ENCODE assay signal across 8 cellular contexts in genomic region chr17:2396192-2396567, GRCh38. TPM values are rescaled to one million over a fixed set of nuclear protein-coding genes. Genes with fewer than 3 reads are reported as not detected.
DNase-seq lines count a peak whose midpoint lies in the region; ATAC-seq and TF ChIP-seq lines count a peak whose summit lies in the region.

No MANE protein-coding gene starts in this region.

- H3K27ac ChIP-seq in HCT116 (ENCODE audit: low read depth, low read length) (peak overlapping the region; percentile 97), right cardiac atrium (ENCODE audit: low read length) (peak overlapping the region; percentile 65), spleen (peak overlapping the region; percentile 88 to 100 (median 98))

- POLR2A ChIA-PET in HCT116 (lab: Charles Lee) = interaction anchor here (0.9 to 1.6 kb wide), 2 partner anchors 11 to 13 kb away, joined by 3 read pairs; no protein-coding TSS in a partner anchor
- POLR2A ChIA-PET in WTC11 (lab: Charles Lee) = no interaction called here

- no peaks in the 10 kb centered on the region for H3K36me3 ChIP-seq in HCT116 (ENCODE audit: control insufficient read depth in 1 of 2, insufficient read depth in 2 of 2, low read length in 2 of 2)
- peaks cover 0 to 11% (median 0%) of the 10 kb centered on the region in 6 donors for H3K36me3 ChIP-seq in spleen

- TF ChIP-seq RAD21 in HCT116 (IDR thresholded peaks at IDR 0.05; ENCODE audit: low read depth) = no peak

- WGBS in right cardiac atrium = 36% methylated on average over 7 of the region's 7 CpGs
- WGBS in spleen, 5 donors = 52 to 66% (median 64%) methylated on average over 7 of the region's 7 CpGs

- no peak for DNase-seq in HCT116 (ENCODE audit: low read depth, low spot score)
- DNase-seq in WTC11 (ENCODE audit: low spot score) = no peak
- DNase-seq in right cardiac atrium = no peak
- no peak for DNase-seq in spleen
- no peak for DNase-seq in dermis blood vessel endothelial cell
- no peak for DNase-seq in NCI-H2171 (lab: John Stamatoyannopoulos, UW)
- DNase-seq in Kasumi-1 (lab: John Stamatoyannopoulos, UW) = no peak

- H4K20me1 ChIP-seq in HCT116 (ENCODE audit: insufficient read depth) = no peaks in the 10 kb centered on the region

- H3K4me1 Mint-ChIP-seq in WTC11 = peaks cover 42% of the 10 kb centered on the region

- H3K9me3 ChIP-seq in HCT116 (ENCODE audit: control insufficient read depth in 1 of 2, insufficient read depth in 1 of 2, low read depth in 1 of 2, low read length in 2 of 2) (no peaks in the 10 kb centered on the region), right cardiac atrium (ENCODE audit: control insufficient read depth, low read length) (no peaks in the 10 kb centered on the region), spleen (no peaks in the 10 kb centered on the region)

- CTCF ChIA-PET in HCT116 (lab: Charles Lee) (interaction anchor here (1.0 kb wide), 1 partner anchor 14 kb away, joined by 4 read pairs; no protein-coding TSS in a partner anchor), WTC11 (lab: Charles Lee) (interaction anchor here (0.8 to 5.7 kb wide), 3 partner anchors 11 to 20 kb away, joined by 3 to 57 read pairs (median 9); no protein-coding TSS in a partner anchor)

- peak overlapping the region; percentile 93 for H3K4me2 ChIP-seq in HCT116 (ENCODE audit: low read length)

- no peaks in the 10 kb centered on the region for H3K9me3 Mint-ChIP-seq in WTC11

- H3K9ac ChIP-seq in HCT116 (ENCODE audit: low read length) = peak overlapping the region; percentile 100

- H3K9me2 ChIP-seq in HCT116 (ENCODE audit: insufficient read depth) = no peaks in the 10 kb centered on the region

- H3K36me3 Mint-ChIP-seq in WTC11 = no peaks in the 10 kb centered on the region

- no peak for TF ChIP-seq POLR2A in HCT116 (IDR thresholded peaks at IDR 0.05; ENCODE audit: borderline replicate concordance, extremely low read depth, insufficient read depth, insufficient read length)
- TF ChIP-seq POLR2A in spleen (IDR thresholded peaks at IDR 0.05) = no peak

- no peak for ATAC-seq in HCT116
- ATAC-seq in WTC11 = no peak
- no peak for ATAC-seq in right cardiac atrium
- no peak for ATAC-seq in GM18909 (IDR thresholded peaks at IDR 0.05; ENCODE audit: poor library complexity, unreplicated experiment)

- peak overlapping the region; percentile 95 for H3K4me3 Mint-ChIP-seq in WTC11

- RAD21 ChIA-PET in HCT116 (lab: Charles Lee; ENCODE audit: low non-redundant PET in 1 of 2, low total read pairs in 2 of 2, uncharacterized antibody in 2 of 2, unreplicated experiment in 2 of 2) = no interaction called here

- intact Hi-C loops in HCT116 (cut with micrococcal nuclease) (no loop called here), right cardiac atrium (cut with DNase I) (no loop called here), spleen (cut with DNase I; ENCODE audit: low total_unique reads) (no loop called here)

- H3K4me3 ChIP-seq in HCT116 (replicated peaks in 1 of 2; ENCODE audit: low read depth in 1 of 2, low read length in 2 of 2) = peak overlapping the region; percentile 46 to 59
- H3K4me3 ChIP-seq in right cardiac atrium (ENCODE audit: low read length) = peak overlapping the region; percentile 0
- H3K4me3 ChIP-seq in spleen = peak overlapping the region in 6 of 8 donors; percentile 25 to 99 (median 29)

- no peak for TF ChIP-seq CTCF in HCT116 (IDR thresholded peaks at IDR 0.05 in 2 of 3, conservative IDR thresholded peaks at IDR 0.05 in 1 of 3; ENCODE audit: borderline replicate concordance in 1 of 3, insufficient read depth in 1 of 3, low read depth in 2 of 3, low read length in 2 of 3)
- no peak for TF ChIP-seq CTCF in WTC11 (IDR thresholded peaks at IDR 0.05)
- no peak for TF ChIP-seq CTCF in spleen (IDR thresholded peaks at IDR 0.05 in 8 of 11, conservative IDR thresholded peaks at IDR 0.05 in 3 of 11)

- H3K27me3 ChIP-seq in HCT116 (ENCODE audit: insufficient read depth, low read length) = no peaks in the 10 kb centered on the region
- H3K27me3 ChIP-seq in right cardiac atrium (ENCODE audit: control insufficient read depth, insufficient read depth) = no peaks in the 10 kb centered on the region
- H3K27me3 ChIP-seq in spleen (replicated peaks in 1 of 7) = no peaks in the 10 kb centered on the region

- BruUV-seq in HCT116 (replicated peaks; lab: Mats Ljungman, UMichigan) = TSS peak; percentile 33

- no peaks in the 10 kb centered on the region for H3K27me3 Mint-ChIP-seq in WTC11 (ENCODE audit: low read depth)

- H3K27ac Mint-ChIP-seq in WTC11 = peak overlapping the region; percentile 59

- H2AFZ ChIP-seq in HCT116 (ENCODE audit: low read depth, low read length, poor library complexity, severe bottlenecking) = no peak overlapping the region

- H3K79me2 ChIP-seq in HCT116 (ENCODE audit: insufficient read depth, low read length) = peaks cover 62% of the 10 kb centered on the region

- H3K4me1 ChIP-seq in HCT116 (ENCODE audit: control insufficient read depth in 1 of 2, insufficient read depth in 2 of 2, low read length in 2 of 2) (peaks cover 48 to 86% of the 10 kb centered on the region in 2 experiments), right cardiac atrium (ENCODE audit: control insufficient read depth, insufficient read depth, low read length) (peaks cover 21% of the 10 kb centered on the region), spleen (peaks cover 56 to 76% (median 68%) of the 10 kb centered on the region in 6 donors)

TF ChIP-seq in HCT116, 20 proteins besides CTCF, POLR2A, EP300 and RAD21 (continues in another document):
- TF ChIP-seq JUND (IDR thresholded peaks at IDR 0.05) (no peak), POLR2AphosphoS5 (IDR thresholded peaks at IDR 0.05; ENCODE audit: low read depth, low read length) (no peak), ZBTB33 (IDR thresholded peaks at IDR 0.05; ENCODE audit: extremely low read depth, insufficient replicate concordance, low read length) (no peak), EZH2 (IDR thresholded peaks at IDR 0.05) (no peak), SRF (IDR thresholded peaks at IDR 0.05; ENCODE audit: low read depth) (no peak), SIN3A (IDR thresholded peaks at IDR 0.05; ENCODE audit: low read depth) (no peak), ZNF274 (IDR thresholded peaks at IDR 0.05; ENCODE audit: low read depth, low read length) (no peak)

TF ChIP-seq in WTC11, 78 proteins besides CTCF, POLR2A, EP300 and RAD21:
- no peak for TF ChIP-seq GTF2I (CRISPR knock-in tag; conservative IDR thresholded peaks at IDR 0.05)
- TF ChIP-seq, protein P1, sequence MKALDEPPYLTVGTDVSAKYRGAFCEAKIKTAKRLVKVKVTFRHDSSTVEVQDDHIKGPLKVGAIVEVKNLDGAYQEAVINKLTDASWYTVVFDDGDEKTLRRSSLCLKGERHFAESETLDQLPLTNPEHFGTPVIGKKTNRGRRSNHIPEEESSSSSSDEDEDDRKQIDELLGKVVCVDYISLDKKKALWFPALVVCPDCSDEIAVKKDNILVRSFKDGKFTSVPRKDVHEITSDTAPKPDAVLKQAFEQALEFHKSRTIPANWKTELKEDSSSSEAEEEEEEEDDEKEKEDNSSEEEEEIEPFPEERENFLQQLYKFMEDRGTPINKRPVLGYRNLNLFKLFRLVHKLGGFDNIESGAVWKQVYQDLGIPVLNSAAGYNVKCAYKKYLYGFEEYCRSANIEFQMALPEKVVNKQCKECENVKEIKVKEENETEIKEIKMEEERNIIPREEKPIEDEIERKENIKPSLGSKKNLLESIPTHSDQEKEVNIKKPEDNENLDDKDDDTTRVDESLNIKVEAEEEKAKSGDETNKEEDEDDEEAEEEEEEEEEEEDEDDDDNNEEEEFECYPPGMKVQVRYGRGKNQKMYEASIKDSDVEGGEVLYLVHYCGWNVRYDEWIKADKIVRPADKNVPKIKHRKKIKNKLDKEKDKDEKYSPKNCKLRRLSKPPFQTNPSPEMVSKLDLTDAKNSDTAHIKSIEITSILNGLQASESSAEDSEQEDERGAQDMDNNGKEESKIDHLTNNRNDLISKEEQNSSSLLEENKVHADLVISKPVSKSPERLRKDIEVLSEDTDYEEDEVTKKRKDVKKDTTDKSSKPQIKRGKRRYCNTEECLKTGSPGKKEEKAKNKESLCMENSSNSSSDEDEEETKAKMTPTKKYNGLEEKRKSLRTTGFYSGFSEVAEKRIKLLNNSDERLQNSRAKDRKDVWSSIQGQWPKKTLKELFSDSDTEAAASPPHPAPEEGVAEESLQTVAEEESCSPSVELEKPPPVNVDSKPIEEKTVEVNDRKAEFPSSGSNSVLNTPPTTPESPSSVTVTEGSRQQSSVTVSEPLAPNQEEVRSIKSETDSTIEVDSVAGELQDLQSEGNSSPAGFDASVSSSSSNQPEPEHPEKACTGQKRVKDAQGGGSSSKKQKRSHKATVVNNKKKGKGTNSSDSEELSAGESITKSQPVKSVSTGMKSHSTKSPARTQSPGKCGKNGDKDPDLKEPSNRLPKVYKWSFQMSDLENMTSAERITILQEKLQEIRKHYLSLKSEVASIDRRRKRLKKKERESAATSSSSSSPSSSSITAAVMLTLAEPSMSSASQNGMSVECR (CRISPR knock-in tag; IDR thresholded peaks at IDR 0.05; ENCODE audit: borderline replicate concordance) = no peak
- no peak for TF ChIP-seq ZNF396 (CRISPR knock-in tag; IDR thresholded peaks at IDR 0.05; ENCODE audit: borderline replicate concordance)
- TF ChIP-seq GRHL2 (CRISPR knock-in tag; IDR thresholded peaks at IDR 0.05; ENCODE audit: insufficient replicate concordance, severe bottlenecking) = no peak
- no peak for TF ChIP-seq ZNF263 (CRISPR knock-in tag; IDR thresholded peaks at IDR 0.05; ENCODE audit: low read depth)
- TF ChIP-seq RELA (CRISPR knock-in tag; IDR thresholded peaks at IDR 0.05; ENCODE audit: borderline replicate concordance) = no peak
- TF ChIP-seq TP53 (CRISPR knock-in tag; IDR thresholded peaks at IDR 0.05) = no peak
- TF ChIP-seq ATF1 (CRISPR knock-in tag; IDR thresholded peaks at IDR 0.05) = no peak

RNA-seq across cellular contexts. Expression of gene MNT, which starts 4.7 kb away (rescaled TPM):
- total RNA-seq in HCT116 (2021; ENCODE audit: unreplicated experiment) (37.0 TPM), WTC11 (2021) (18.3 to 21.6 TPM (median 18.4 TPM) in 3 replicates), right cardiac atrium (10 to 100 TPM; 10.5 to 11.8 (median 10.8) TPM), spleen (10 to 100 TPM; 18.9 to 38.5 (median 28.8) TPM), dermis blood vessel endothelial cell (3.9 and 5.1 TPM in 2 replicates)
- 19.2 and 23.8 TPM in 2 replicates for polyA plus RNA-seq in HCT116 (2012)
- polyA plus RNA-seq in right cardiac atrium (6.8 TPM), spleen (10 to 100 TPM in 1 of 3 donors, 1 to 10 TPM in 2; 2.8 to 11.1 (median 2.8) TPM)

RNA-seq across cellular contexts. Expression of gene SGSM2, which starts 58.9 kb away (rescaled TPM):
- total RNA-seq in HCT116 (2021; ENCODE audit: unreplicated experiment) (68.1 TPM), WTC11 (2021) (47.2 to 50.3 TPM (median 49.8 TPM) in 3 replicates), right cardiac atrium (10 to 100 TPM; 31.1 to 38.6 (median 37.3) TPM), spleen (10 to 100 TPM; 53.6 to 90.4 (median 68.8) TPM), dermis blood vessel endothelial cell (52.6 and 70.3 TPM in 2 replicates)
- polyA plus RNA-seq in HCT116 (2012) = 74.2 and 92.5 TPM in 2 replicates
- polyA plus RNA-seq in right cardiac atrium (37.3 TPM), spleen (10 to 100 TPM; 30.7 to 83.8 (median 70.8) TPM)

RNA-seq across cellular contexts. Expression of gene TSR1, which starts 59.9 kb away (rescaled TPM):
- total RNA-seq in HCT116 (2021; ENCODE audit: unreplicated experiment) (77.2 TPM), WTC11 (2021) (59.1 to 74.3 TPM (median 59.7 TPM) in 3 replicates), right cardiac atrium (10 to 100 TPM; 15.4 to 22.2 (median 18.0) TPM), spleen (10 to 100 TPM; 17.7 to 30.4 (median 26.1) TPM), dermis blood vessel endothelial cell (44.8 and 56.3 TPM in 2 replicates)
- 47.2 and 49.7 TPM in 2 replicates for polyA plus RNA-seq in HCT116 (2012)
- polyA plus RNA-seq in right cardiac atrium (12.3 TPM), spleen (10 to 100 TPM in 1 of 3 donors, 1 to 10 TPM in 2; 8.2 to 12.7 (median 9.2) TPM)

Comparison
In these comparisons a context has a peak if more than half of its experiments do, and no peak if none do; other contexts are left out.
1. H3K4me3 ChIP-seq: peak in every context shown above with its lines; median percentile 52 in HCT116; 29 in spleen; 0 in right cardiac atrium.